Comparison of ENCODE assay signal across 14 cellular contexts in genomic region chr1:173411835-173412742, GRCh38.
DNase-seq lines count a peak whose midpoint lies in the region; ATAC-seq, FAIRE-seq and TF ChIP-seq lines count a peak whose summit lies in the region.
"Had no signal": no experiment of that assay in that cellular context is flagged by ENCODE, and none has a peak within 500 bp of the region (broad histone marks: within the 10 kb centered on the region; RNA-seq: fewer than 3 reads in every experiment).

No MANE protein-coding gene starts in this region.

- peaks cover 8% of the 10 kb centered on the region; the same call in 1 of the 2 replicates for H3K36me3 Mint-ChIP-seq in HFFc6 (ENCODE audit: low read depth)
- peaks cover 3% of the 10 kb centered on the region for H3K36me3 Mint-ChIP-seq in activated CD4-positive, alpha-beta memory T cell treated with anti-CD3 and anti-CD28 coated beads for 36 hours

- DNase-seq in A549 (ENCODE audit: low read depth in 1 of 2, low spot score in 1 of 2) (peak in 1 of 2 experiments; percentile 29), HFFc6 (peak; percentile 90), adipocyte (ENCODE audit: low read depth) (peak; percentile 64), islet precursor cell (peak; percentile 61), frontal cortex (ENCODE audit: low spot score in 2 of 2) (no peak), transverse colon (no peak)
- DNase-seq in activated CD4-positive, alpha-beta memory T cell treated with anti-CD3 and anti-CD28 coated beads for 36 hours: no peak
- DNase-seq: amygdala; stimulated activated CD4-positive, alpha-beta T cell treated with anti-CD3 and anti-CD28 coated beads, Interleukin-12 subunit alpha, Interleukin-12 subunit beta, amount 100 ng/mL, for 4 hours had no signal

- H3K27me3 ChIP-seq in adipocyte (replicated peaks; ENCODE audit: control insufficient read depth, insufficient read depth, low read length) (no peaks in the 10 kb centered on the region), transverse colon (no peaks in the 10 kb centered on the region)

- H3K4me2 ChIP-seq in A549: no peak overlapping the region

- no peak for TF ChIP-seq EP300 in A549 (IDR thresholded peaks at IDR 0.05)
- no peak for TF ChIP-seq EP300 in transverse colon (IDR thresholded peaks at IDR 0.05; ENCODE audit: low read depth)

- H3K4me3 ChIP-seq in A549 (no peak overlapping the region), adipocyte (ENCODE audit: low read length) (no peak overlapping the region), transverse colon (no peak overlapping the region)

- H3K36me3 ChIP-seq in adipocyte (ENCODE audit: control insufficient read depth, insufficient read depth, low read length, severe bottlenecking): peaks cover 15% of the 10 kb centered on the region
- H3K36me3 ChIP-seq in transverse colon: no peaks in the 10 kb centered on the region

- in situ Hi-C loops in transverse colon (cut with MboI; ENCODE audit: low pct_ligation_motif_present in 1 of 4, low pct_unique_long_range_greater_than_20kb in 1 of 4, low sequenced_read_pairs in 3 of 4): loop anchor here in 3 of 4 donors (10.0 to 25.0 kb wide), 2 partner anchors 667 to 675 kb away; no protein-coding TSS in a partner anchor

- intact Hi-C loops in activated CD4-positive, alpha-beta memory T cell treated with anti-CD3 and anti-CD28 coated beads for 36 hours (cut with micrococcal nuclease): loop anchor here (5.0 to 10.0 kb wide), 2 partner anchors 155 to 577 kb away; no protein-coding TSS in a partner anchor
- intact Hi-C loops in transverse colon (cut with DNase I; ENCODE audit: low total_unique reads): no loop called here

- 80% methylated on average over 17 of the region's 17 CpGs for WGBS in A549 (ENCODE audit: missing lambda C conversion rate)
- WGBS in transverse colon (ENCODE audit: low coverage in 1 of 2), 2 donors: 72 to 84% methylated on average over 10 to 17 of the region's 17 CpGs

- H3K9me3 ChIP-seq in A549 (no peaks in the 10 kb centered on the region), adipocyte (ENCODE audit: control insufficient read depth, low read length) (no peaks in the 10 kb centered on the region), transverse colon (no peaks in the 10 kb centered on the region)

- H3K27ac ChIP-seq in A549 (no peak overlapping the region), transverse colon (no peak overlapping the region)

- no peaks in the 10 kb centered on the region for H3K27me3 Mint-ChIP-seq in HFFc6 (ENCODE audit: insufficient read depth)
- no peaks in the 10 kb centered on the region for H3K27me3 Mint-ChIP-seq in activated CD4-positive, alpha-beta memory T cell treated with anti-CD3 and anti-CD28 coated beads for 36 hours

- TF ChIP-seq POLR2A in A549 (IDR thresholded peaks at IDR 0.05; ENCODE audit: low read length) (no peak), transverse colon (IDR thresholded peaks at IDR 0.05) (no peak)

- peaks cover 44% of the 10 kb centered on the region for H3K4me1 Mint-ChIP-seq in HFFc6 (ENCODE audit: low read depth)
- peaks cover 16% of the 10 kb centered on the region for H3K4me1 Mint-ChIP-seq in activated CD4-positive, alpha-beta memory T cell treated with anti-CD3 and anti-CD28 coated beads for 36 hours (ENCODE audit: low read depth)

- TF ChIP-seq RAD21 in A549 (conservative IDR thresholded peaks at IDR 0.05 in 1 of 2, IDR thresholded peaks at IDR 0.05 in 1 of 2): no peak

- H3K4me1 ChIP-seq in A549 (peaks cover 2% of the 10 kb centered on the region; the same call in 1 of the 3 replicates), adipocyte (ENCODE audit: control insufficient read depth, insufficient read depth, low read length) (peaks cover 12% of the 10 kb centered on the region), transverse colon (peaks cover 0 to 2% (median under 1%) of the 10 kb centered on the region in 4 donors)

- POLR2A ChIA-PET in A549 (lab: Yijun Ruan, JAX): interaction anchor here (0.7 kb wide), 1 partner anchor 17 kb away, joined by 5 read pairs; no protein-coding TSS in a partner anchor
- POLR2A ChIA-PET in activated CD4-positive, alpha-beta memory T cell treated with anti-CD3 and anti-CD28 coated beads for 36 hours (lab: Charles Lee): no interaction called here

- 0 out of 2 replicates have a peak overlapping the region, but pooled peaks have one; percentile 3 for H3K27ac Mint-ChIP-seq in HFFc6
- H3K27ac Mint-ChIP-seq in activated CD4-positive, alpha-beta memory T cell treated with anti-CD3 and anti-CD28 coated beads for 36 hours: no peak overlapping the region
- H3K27ac Mint-ChIP-seq: nephron had no signal

- H3K9ac ChIP-seq in adipocyte (ENCODE audit: low read length): peak overlapping the region; percentile 13

- no peaks in the 10 kb centered on the region for H3K9me3 Mint-ChIP-seq in HFFc6
- H3K9me3 Mint-ChIP-seq in activated CD4-positive, alpha-beta memory T cell treated with anti-CD3 and anti-CD28 coated beads for 36 hours: no peaks in the 10 kb centered on the region
- H3K9me3 Mint-ChIP-seq: nephron had no signal

- FAIRE-seq in A549 (lab: Jason Lieb, UNC): no peak
- FAIRE-seq in frontal cortex (lab: Jason Lieb, UNC): no peak
- FAIRE-seq: endometrium, islet of Langerhans had no signal

- H3K4me3 Mint-ChIP-seq in HFFc6: peak overlapping the region; percentile 7; the same call in 1 of the 2 replicates
- H3K4me3 Mint-ChIP-seq in activated CD4-positive, alpha-beta memory T cell treated with anti-CD3 and anti-CD28 coated beads for 36 hours: no peak overlapping the region
- H3K4me3 Mint-ChIP-seq: nephron had no signal

- TF ChIP-seq CTCF in A549 (IDR thresholded peaks at IDR 0.05) (no peak), HFFc6 (IDR thresholded peaks at IDR 0.05) (no peak), transverse colon (IDR thresholded peaks at IDR 0.05) (no peak)

- ATAC-seq in A549 (peak; percentile 51 to 62; a peak in 2 of 6 replicates), GM18870 (IDR thresholded peaks at IDR 0.05; ENCODE audit: unreplicated experiment) (no peak)
- ATAC-seq: HCT116 had no signal

- CTCF ChIA-PET in A549 (lab: Yijun Ruan, JAX): interaction anchor here (3.1 kb wide), 1 partner anchor 8 kb away, joined by 12 read pairs; no protein-coding TSS in a partner anchor
- CTCF ChIA-PET in activated CD4-positive, alpha-beta memory T cell treated with anti-CD3 and anti-CD28 coated beads for 36 hours (lab: Charles Lee): interaction anchor here (1.1 kb wide), 1 partner anchor 667 kb away, joined by 4 read pairs; no protein-coding TSS in a partner anchor

TF ChIP-seq in A549, 52 proteins besides CTCF, POLR2A, EP300 and RAD21:
- TF ChIP-seq CEBPB (IDR thresholded peaks at IDR 0.05): 0 out of 4 replicates have a peak, but pooled peaks of 1 of the 2 experiments have one; percentile 27
- no peak for TF ChIP-seq POLR2AphosphoS2 (conservative IDR thresholded peaks at IDR 0.05; ENCODE audit: low read length)
TF ChIP-seq in A549: peak in this region for 1.

Comparison
In these comparisons a context has a peak if more than half of its experiments do, and no peak if none do; other contexts are left out.
1. DNase-seq: peak in HFFc6 (single experiment), adipocyte (single experiment) and islet precursor cell (single experiment); none in frontal cortex (0 of 2), activated CD4-positive, alpha-beta memory T cell treated with anti-CD3 and anti-CD28 coated beads for 36 hours (single experiment) and transverse colon (single experiment).